In genomic region chr2:45881970-45882581, GRCh38 we compare ENCODE assay signal across 22 cellular contexts.
"Had no signal": no experiment of that assay in that cellular context is flagged by ENCODE, and none has a peak within 500 bp of the region (broad histone marks: within the 10 kb centered on the region; RNA-seq: fewer than 3 reads in every experiment).

No MANE protein-coding gene starts in this region.

- H3K36me3 Mint-ChIP-seq: stimulated activated effector memory CD8-positive, alpha-beta T cell treated with anti-CD3 and anti-CD28 coated beads, Interleukin-12 subunit alpha, Interleukin-12 subunit beta, amount 100 ng/mL, for 72 hours had no signal

- H3K27ac ChIP-seq: ascending aorta, colonic mucosa, ovary, prostate gland, vagina, VCaP had no signal

- H3K4me3 ChIP-seq: ascending aorta, colonic mucosa, ovary, prostate gland, suprapubic skin, tibial nerve, vagina had no signal

- H3K9ac ChIP-seq: SK-N-SH had no signal

- H3K9me3 Mint-ChIP-seq: effector memory CD8-positive, alpha-beta T cell had no signal

- H3K4me3 Mint-ChIP-seq: activated CD8-positive, alpha-beta T cell treated with anti-CD3 and anti-CD28 coated beads, Interleukin-2, amount 10 ng/mL, durations not matched to agents 7 days and 5 days; activated naive CD4-positive, alpha-beta T cell treated with anti-CD3 and anti-CD28 coated beads, Interleukin-2, amount 50 U/mL, for 24 hours; effector memory CD8-positive, alpha-beta T cell; natural killer cell; stimulated activated effector memory CD8-positive, alpha-beta T cell treated with anti-CD3 and anti-CD28 coated beads, Interleukin-12 subunit alpha, Interleukin-12 subunit beta, amount 100 ng/mL, for 72 hours; stimulated activated naive CD8-positive, alpha-beta T cell treated with anti-CD3 and anti-CD28 coated beads, Interleukin-15, amount 100 ng/mL, for 72 hours; T-helper 2 cell treated with Interferon-gamma antibody and Interleukin-4, amounts not matched to agents 5 μg/mL and 100 μg/mL, for 36 hours had no signal

- H3K27me3 Mint-ChIP-seq: activated naive CD4-positive, alpha-beta T cell treated with anti-CD3 and anti-CD28 coated beads, Interleukin-2, amount 50 U/mL, for 24 hours; effector memory CD8-positive, alpha-beta T cell; stimulated activated naive CD8-positive, alpha-beta T cell treated with anti-CD3 and anti-CD28 coated beads, Interleukin-15, amount 100 ng/mL, for 72 hours had no signal

- H3K9me3 ChIP-seq: colonic mucosa, ovary, prostate gland, suprapubic skin, vagina had no signal

- H3K27ac Mint-ChIP-seq: activated CD8-positive, alpha-beta T cell treated with anti-CD3 and anti-CD28 coated beads, Interleukin-2, amount 10 ng/mL, durations not matched to agents 7 days and 5 days; activated naive CD4-positive, alpha-beta T cell treated with anti-CD3 and anti-CD28 coated beads, Interleukin-2, amount 50 U/mL, for 24 hours; effector memory CD8-positive, alpha-beta T cell; natural killer cell; stimulated activated effector memory CD8-positive, alpha-beta T cell treated with anti-CD3 and anti-CD28 coated beads, Interleukin-12 subunit alpha, Interleukin-12 subunit beta, amount 100 ng/mL, for 72 hours; stimulated activated naive CD8-positive, alpha-beta T cell treated with anti-CD3 and anti-CD28 coated beads, Interleukin-15, amount 100 ng/mL, for 72 hours; T-helper 2 cell treated with Interferon-gamma antibody and Interleukin-4, amounts not matched to agents 5 μg/mL and 100 μg/mL, for 36 hours had no signal

- H3K27me3 ChIP-seq: ascending aorta, colonic mucosa, dorsolateral prefrontal cortex, ovary, suprapubic skin, tibial nerve, vagina had no signal

- DNase-seq: activated CD4-positive, alpha-beta T cell treated with anti-CD3 and anti-CD28 coated beads for 1 hour; activated CD4-positive, alpha-beta T cell treated with anti-CD3 and anti-CD28 coated beads, Interleukin-2, amount 50 U/mL, for 1 hour; activated CD8-positive, alpha-beta T cell treated with anti-CD3 and anti-CD28 coated beads, Interleukin-2, amount 10 ng/mL, durations not matched to agents 7 days and 5 days; activated gamma-delta T cell treated with Interleukin-2 at 50 U/mL for 16 hours; activated T-cell treated with anti-CD3 and anti-CD28 coated beads, Interleukin-2, amount 50 U/mL, for 1 hour; effector memory CD8-positive, alpha-beta T cell; natural killer cell; stimulated activated naive CD8-positive, alpha-beta T cell treated with anti-CD3 and anti-CD28 coated beads, Interleukin-15, amount 100 ng/mL, for 72 hours had no signal

- H3K4me2 ChIP-seq: SK-N-SH had no signal

- ATAC-seq: activated CD8-positive, alpha-beta T cell treated with anti-CD3 and anti-CD28 coated beads, Interleukin-2, amount 10 ng/mL, durations not matched to agents 7 days and 5 days; effector memory CD8-positive, alpha-beta T cell; esophagus mucosa; natural killer cell; stimulated activated effector memory CD8-positive, alpha-beta T cell treated with anti-CD3 and anti-CD28 coated beads, Interleukin-12 subunit alpha, Interleukin-12 subunit beta, amount 100 ng/mL, for 72 hours; stimulated activated naive CD8-positive, alpha-beta T cell treated with anti-CD3 and anti-CD28 coated beads, Interleukin-15, amount 100 ng/mL, for 72 hours had no signal

- H3K4me1 Mint-ChIP-seq: stimulated activated naive CD8-positive, alpha-beta T cell treated with anti-CD3 and anti-CD28 coated beads, Interleukin-15, amount 100 ng/mL, for 72 hours had no signal

- H3K36me3 ChIP-seq: ascending aorta, colonic mucosa, ovary, prostate gland, suprapubic skin, vagina had no signal
